In the genomic region with DNA sequence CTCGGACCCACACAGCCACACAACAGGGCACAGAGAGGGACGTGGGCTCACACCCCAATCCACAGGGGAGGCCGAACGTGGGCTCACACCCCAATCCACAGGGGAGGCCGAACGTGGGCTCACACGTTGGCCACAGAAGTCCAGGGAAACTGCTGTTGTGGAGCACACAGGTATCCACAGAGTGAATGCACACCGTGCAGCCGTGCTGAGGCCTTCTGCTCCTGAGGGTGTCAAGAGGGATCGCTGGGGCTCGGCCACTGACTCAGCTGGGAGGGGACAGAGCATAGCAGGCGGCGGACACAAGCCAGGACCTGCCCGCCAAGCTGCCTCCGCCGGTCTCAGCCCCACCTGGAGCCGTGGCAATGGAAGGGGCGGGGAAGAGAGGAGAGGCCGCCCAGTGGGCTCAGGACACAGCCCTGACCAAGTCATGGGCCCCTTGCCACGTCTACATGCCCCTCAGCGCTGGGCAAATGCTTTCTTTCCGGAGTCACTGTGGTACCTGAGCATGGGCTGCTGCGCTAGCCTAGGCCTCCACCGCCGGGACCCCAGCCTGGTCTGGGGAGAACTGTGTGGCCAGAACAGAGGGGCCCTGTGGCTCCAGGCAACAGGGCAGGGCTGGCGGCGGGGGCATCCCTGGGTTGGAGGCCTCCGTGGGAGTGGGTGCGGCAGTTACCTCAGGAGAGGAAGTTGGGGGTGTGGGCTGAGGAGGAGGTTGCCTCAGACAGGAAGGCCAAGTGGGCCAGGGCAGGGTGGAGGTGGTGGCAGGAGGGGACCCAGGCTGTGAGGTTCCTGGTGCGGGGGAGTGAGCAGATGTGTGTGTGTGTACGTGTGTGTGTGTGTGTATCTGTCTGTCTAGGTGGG, we compare ENCODE assay signal across 8 cellular contexts. TPM values are rescaled to one million over a fixed set of nuclear protein-coding genes. Genes with fewer than 3 reads are reported as not detected.
DNase-seq lines count a peak whose midpoint lies in the region; ATAC-seq lines count a peak whose summit lies in the region.

No MANE protein-coding gene starts in this region.

- peak overlapping the region; percentile 66 for H3K4ac ChIP-seq in trophoblast cell (ENCODE audit: low read depth, low read length)

- no peak overlapping the region for H3K9ac ChIP-seq in trophoblast cell (ENCODE audit: low read length)

- peak overlapping the region; percentile 25 for H4K12ac ChIP-seq in trophoblast cell (ENCODE audit: low read depth, low read length)

- peak overlapping the region; percentile 20 for H3K4me2 ChIP-seq in trophoblast cell (ENCODE audit: low read length)

- peak overlapping the region; percentile 69 for H4K8ac ChIP-seq in trophoblast cell (ENCODE audit: low read depth, low read length)

- ATAC-seq in GM19035 (IDR thresholded peaks at IDR 0.05; ENCODE audit: unreplicated experiment) (peak; percentile 51), GM21526 (IDR thresholded peaks at IDR 0.05; ENCODE audit: low FRiP score, unreplicated experiment) (no peak), HG02610 (IDR thresholded peaks at IDR 0.05; ENCODE audit: unreplicated experiment) (no peak)
- ATAC-seq in effector memory CD8-positive, alpha-beta T cell (replicated peaks) = peak; percentile 83

- peak overlapping the region; percentile 41 for H2AFZ ChIP-seq in trophoblast cell (ENCODE audit: insufficient read depth, low read length, poor library complexity)

- peaks cover 1% of the 10 kb centered on the region for H3K9me3 ChIP-seq in trophoblast cell (ENCODE audit: insufficient read depth, low read depth, low read length)

- DNase-seq in NCI-H2107 treated with DMSO at 0.1 percent for 48 hours (lab: John Stamatoyannopoulos, UW; ENCODE audit: unreplicated experiment) (peak; percentile 42), trophoblast cell (peak; percentile 86 to 87), amniotic stem cell (lab: John Stamatoyannopoulos, UW) (no peak)
- DNase-seq in activated CD4-positive, alpha-beta T cell treated with anti-CD3 and anti-CD28 coated beads for 4 hours = peak; percentile 83 to 91
- DNase-seq in effector memory CD8-positive, alpha-beta T cell = peak; percentile 71 to 86 (median 81)

- H4K91ac ChIP-seq in trophoblast cell (ENCODE audit: low read depth, low read length) = peak overlapping the region; percentile 96

- peaks cover 4% of the 10 kb centered on the region for H3K79me2 ChIP-seq in trophoblast cell (ENCODE audit: control insufficient read depth, insufficient read depth, low read length, poor library complexity)

- H3K23ac ChIP-seq in trophoblast cell (ENCODE audit: low read length) = no peak overlapping the region

- peak overlapping the region; percentile 62 for H2BK12ac ChIP-seq in trophoblast cell (ENCODE audit: low read length)

- H3K79me1 ChIP-seq in trophoblast cell (ENCODE audit: low read length) = peaks cover 13% of the 10 kb centered on the region

- H3K9me3 Mint-ChIP-seq in effector memory CD8-positive, alpha-beta T cell = no peaks in the 10 kb centered on the region

- H3K4me3 Mint-ChIP-seq in effector memory CD8-positive, alpha-beta T cell = peak overlapping the region; percentile 88 to 92

- H3K36me3 ChIP-seq in trophoblast cell (ENCODE audit: control insufficient read depth in 1 of 2, insufficient read depth in 2 of 2, low read length in 2 of 2) = no peaks in the 10 kb centered on the region

- peak overlapping the region; percentile 91 for H3K14ac ChIP-seq in trophoblast cell (ENCODE audit: low read length)

- H3K27ac ChIP-seq in trophoblast cell (ENCODE audit: low read depth, low read length) = peak overlapping the region; percentile 54

- peaks cover 45 to 59% of the 10 kb centered on the region in 2 donors for H3K4me1 Mint-ChIP-seq in effector memory CD8-positive, alpha-beta T cell (ENCODE audit: low read depth in 2 of 2)

- WGBS in trophoblast cell (ENCODE audit: extremely low coverage, insufficient coverage, insufficient read length) = no CpG with 5 or more reads among the region's 31 CpGs

- H3K27me3 ChIP-seq in trophoblast cell (ENCODE audit: insufficient read depth, low read length) = no peaks in the 10 kb centered on the region

- peak overlapping the region; percentile 95 to 97 for H3K27ac Mint-ChIP-seq in effector memory CD8-positive, alpha-beta T cell

- H3K36me3 Mint-ChIP-seq in effector memory CD8-positive, alpha-beta T cell (ENCODE audit: insufficient read depth) = peaks cover 35% of the 10 kb centered on the region

- no peaks in the 10 kb centered on the region for H3K27me3 Mint-ChIP-seq in effector memory CD8-positive, alpha-beta T cell

- peak overlapping the region; percentile 60 for H3K18ac ChIP-seq in trophoblast cell (ENCODE audit: low read length)

- peaks cover 28 to 34% of the 10 kb centered on the region in 2 experiments for H3K4me1 ChIP-seq in trophoblast cell (ENCODE audit: control insufficient read depth in 1 of 2, insufficient read depth in 2 of 2, low read length in 2 of 2)

- peak overlapping the region; percentile 68 for H2BK5ac ChIP-seq in trophoblast cell (ENCODE audit: low read depth, low read length, poor library complexity)

- H3K4me3 ChIP-seq in trophoblast cell (ENCODE audit: low read depth, low read length) = no peak overlapping the region

- H2AK5ac ChIP-seq in trophoblast cell (ENCODE audit: low read length) = peak overlapping the region; percentile 85

- peak overlapping the region; percentile 86 for H2BK120ac ChIP-seq in trophoblast cell (ENCODE audit: insufficient read depth, low read length, poor library complexity)

RNA-seq across cellular contexts. Expression of gene SYTL1, which starts 1.2 kb away (rescaled TPM):
- polyA plus RNA-seq in trophoblast cell (2013) = 18.2 and 20.4 TPM in 2 replicates

RNA-seq across cellular contexts. Expression of gene TMEM222, which starts 21.0 kb away (rescaled TPM):
- 23.7 and 23.9 TPM in 2 replicates for polyA plus RNA-seq in trophoblast cell (2013)

RNA-seq across cellular contexts. Expression of gene MAP3K6, which starts 23.8 kb away (rescaled TPM):
- polyA plus RNA-seq in trophoblast cell (2013) = 17.1 and 19.6 TPM in 2 replicates

RNA-seq across cellular contexts. Expression of gene FCN3, which starts 31.6 kb away (rescaled TPM):
- not detected in 2 replicates for polyA plus RNA-seq in trophoblast cell (2013)

RNA-seq across cellular contexts. Expression of gene CD164L2, which starts 40.1 kb away (rescaled TPM):
- polyA plus RNA-seq in trophoblast cell (2013) = 0.03 TPM in 1 of 2 replicates, not detected in the other

Comparison
In these comparisons a context has a peak if more than half of its experiments do, and no peak if none do; other contexts are left out.
1. ATAC-seq: peak in GM19035 (single experiment) and effector memory CD8-positive, alpha-beta T cell (single experiment); none in GM21526 (single experiment) and HG02610 (single experiment).